ENCODE assay signal across 25 cellular contexts in the genomic region with DNA sequence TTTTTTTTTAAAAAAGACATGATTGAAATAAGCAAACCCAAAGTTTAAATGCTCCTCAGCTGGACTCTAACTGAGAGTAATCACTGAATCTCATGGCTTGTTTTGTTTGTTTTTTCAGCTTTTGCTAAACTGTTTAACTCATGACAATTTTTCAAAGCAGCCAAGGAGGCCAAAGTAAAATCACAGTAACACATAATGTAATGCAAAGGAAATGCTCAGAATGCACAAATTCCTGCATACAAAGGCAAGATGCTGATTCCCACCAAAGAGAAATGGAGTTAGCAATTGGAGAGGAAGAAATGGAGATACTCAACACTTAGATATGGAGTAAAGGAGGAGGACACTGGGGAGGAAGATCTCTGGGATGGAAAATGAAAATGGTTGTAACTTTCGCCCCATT.
"Had no signal": no experiment of that assay in that cellular context is flagged by ENCODE, and none has a peak within 500 bp of the region (broad histone marks: within the 10 kb centered on the region; RNA-seq: fewer than 3 reads in every experiment).

No MANE protein-coding gene starts in this region.

- H3K27me3 ChIP-seq: Peyer's patch, SJCRH30 had no signal

- ATAC-seq: activated T-helper 17 cell treated with anti-CD3 and anti-CD28 coated beads, Interleukin-2, amount 50 U/mL, for 72 hours had no signal

- H3K9ac ChIP-seq: SK-N-SH had no signal

- H3K4me2 ChIP-seq: SK-N-SH had no signal

- H3K9me2 ChIP-seq: SK-N-SH had no signal

- H3K4me3 Mint-ChIP-seq: activated CD4-positive, alpha-beta memory T cell treated with anti-CD3 and anti-CD28 coated beads, Interleukin-2, amount 10 ng/mL, durations not matched to agents 7 days and 5 days; activated CD4-positive, alpha-beta T cell treated with anti-CD3 and anti-CD28 coated beads, Interleukin-2, amount 10 ng/mL, durations not matched to agents 7 days and 5 days; activated naive CD4-positive, alpha-beta T cell treated with anti-CD3 and anti-CD28 coated beads for 36 hours; activated naive CD8-positive, alpha-beta T cell; activated T-helper 17 cell treated with anti-CD3 and anti-CD28 coated beads, Interleukin-2, amount 50 U/mL, for 72 hours had no signal

- H3K36me3 ChIP-seq: Peyer's patch, SJCRH30 had no signal

- H3K27me3 Mint-ChIP-seq: activated CD4-positive, alpha-beta memory T cell treated with anti-CD3 and anti-CD28 coated beads, Interleukin-2, amount 10 ng/mL, durations not matched to agents 7 days and 5 days; activated CD4-positive, alpha-beta T cell treated with anti-CD3 and anti-CD28 coated beads, Interleukin-2, amount 10 ng/mL, durations not matched to agents 7 days and 5 days; activated naive CD8-positive, alpha-beta T cell; activated T-helper 17 cell treated with anti-CD3 and anti-CD28 coated beads, Interleukin-2, amount 50 U/mL, for 72 hours had no signal

- H3K4me1 ChIP-seq: Peyer's patch had no signal

- H3K27ac ChIP-seq: Peyer's patch, RWPE1, SJCRH30, VCaP had no signal

- H3K4me3 ChIP-seq: Peyer's patch, SJCRH30 had no signal

- H3K9me3 ChIP-seq: Peyer's patch, SJCRH30, SK-N-SH had no signal

- H3K9me3 Mint-ChIP-seq: activated CD4-positive, alpha-beta T cell treated with anti-CD3 and anti-CD28 coated beads, Interleukin-2, amount 10 ng/mL, durations not matched to agents 7 days and 5 days had no signal

- H3K4me1 Mint-ChIP-seq: activated CD4-positive, alpha-beta memory T cell treated with anti-CD3 and anti-CD28 coated beads, Interleukin-2, amount 10 ng/mL, durations not matched to agents 7 days and 5 days; activated CD4-positive, alpha-beta T cell treated with anti-CD3 and anti-CD28 coated beads, Interleukin-2, amount 10 ng/mL, durations not matched to agents 7 days and 5 days; activated T-helper 17 cell treated with anti-CD3 and anti-CD28 coated beads, Interleukin-2, amount 50 U/mL, for 72 hours had no signal

- DNase-seq: activated CD4-positive, alpha-beta memory T cell treated with anti-CD3 and anti-CD28 coated beads, Interleukin-2, amount 10 ng/mL, durations not matched to agents 7 days and 5 days; activated CD4-positive, alpha-beta T cell treated with anti-CD3 and anti-CD28 coated beads, Interleukin-2, amount 10 ng/mL, durations not matched to agents 7 days and 5 days; activated CD4-positive, CD25-positive, alpha-beta regulatory T cell; activated gamma-delta T cell; activated naive CD4-positive, alpha-beta T cell treated with anti-CD3 and anti-CD28 coated beads for 36 hours; activated T-cell treated with anti-CD3 and anti-CD28 coated beads for 4 hours; activated T-cell treated with anti-CD3 and anti-CD28 coated beads, Interleukin-2, amount 50 U/mL, for 48 hours; amygdala; KBM-7; NCI-H1092 treated with DMSO at 0.1 percent for 48 hours; NCI-H1417 treated with DMSO at 0.1 percent for 48 hours; NCI-H1694; NCI-H2029; NCI-H2107; NCI-H226; NCI-H510A; Peyer's patch; Right ventricle myocardium superior; SJCRH30; SK-N-SH; T-helper 1 cell had no signal

- H3K27ac Mint-ChIP-seq: activated CD4-positive, alpha-beta memory T cell treated with anti-CD3 and anti-CD28 coated beads, Interleukin-2, amount 10 ng/mL, durations not matched to agents 7 days and 5 days; activated CD4-positive, alpha-beta T cell treated with anti-CD3 and anti-CD28 coated beads, Interleukin-2, amount 10 ng/mL, durations not matched to agents 7 days and 5 days; activated naive CD4-positive, alpha-beta T cell treated with anti-CD3 and anti-CD28 coated beads for 36 hours; activated naive CD8-positive, alpha-beta T cell; activated T-helper 17 cell treated with anti-CD3 and anti-CD28 coated beads, Interleukin-2, amount 50 U/mL, for 72 hours had no signal

- H3K36me3 Mint-ChIP-seq: activated naive CD8-positive, alpha-beta T cell had no signal
